Comparison of ENCODE assay signal across 22 cellular contexts in genomic region chr12:4960547-4960946, GRCh38. TPM values are rescaled to one million over a fixed set of nuclear protein-coding genes. Genes with fewer than 3 reads are reported as not detected.
A peak's percentile ranks its signal among the peaks of the same experiment; 100 is the strongest.
DNase-seq lines count a peak whose midpoint lies in the region; ATAC-seq, FAIRE-seq and TF ChIP-seq lines count a peak whose summit lies in the region.
"Had no signal": no experiment of that assay in that cellular context is flagged by ENCODE, and none has a peak within 500 bp of the region (broad histone marks: within the 10 kb centered on the region; RNA-seq: fewer than 3 reads in every experiment).

No MANE protein-coding gene starts in this region.

- H3K9me3 ChIP-seq in SK-N-SH (no peaks in the 10 kb centered on the region), sigmoid colon (no peaks in the 10 kb centered on the region), breast epithelium (no peaks in the 10 kb centered on the region)
- no peaks in the 10 kb centered on the region for H3K9me3 ChIP-seq in CD8-positive, alpha-beta memory T cell (ENCODE audit: low read length)
- H3K9me3 ChIP-seq: SJSA1 had no signal

- CTCF ChIA-PET in SK-N-SH (lab: Yijun Ruan, JAX) = interaction anchor here (0.5 kb wide), 1 partner anchor 145 kb away, joined by 3 read pairs; no protein-coding TSS in a partner anchor
- CTCF ChIA-PET in CD8-positive, alpha-beta memory T cell (lab: Charles Lee) = no interaction called here

- no peak overlapping the region for H3K9ac ChIP-seq in SK-N-SH

- TF ChIP-seq POLR2A in GM12892 (IDR thresholded peaks at IDR 0.05; ENCODE audit: low read depth, low read length) = no peak
- TF ChIP-seq POLR2A in sigmoid colon (IDR thresholded peaks at IDR 0.05) = no peak
- TF ChIP-seq POLR2A in breast epithelium (IDR thresholded peaks at IDR 0.05) = no peak

- H3K27me3 Mint-ChIP-seq in CD8-positive, alpha-beta memory T cell = peaks cover 9 to 61% of the 10 kb centered on the region in 2 donors
- H3K27me3 Mint-ChIP-seq in activated naive CD8-positive, alpha-beta T cell treated with anti-CD3 and anti-CD28 coated beads, Interleukin-2, amount 50 U/mL, for 24 hours = peaks cover 25% of the 10 kb centered on the region

- no peaks in the 10 kb centered on the region for H3K36me3 Mint-ChIP-seq in CD8-positive, alpha-beta memory T cell
- no peaks in the 10 kb centered on the region for H3K36me3 Mint-ChIP-seq in activated naive CD8-positive, alpha-beta T cell treated with anti-CD3 and anti-CD28 coated beads, Interleukin-2, amount 50 U/mL, for 24 hours (ENCODE audit: low read depth)

- no peaks in the 10 kb centered on the region for H3K9me3 Mint-ChIP-seq in CD8-positive, alpha-beta memory T cell
- no peaks in the 10 kb centered on the region for H3K9me3 Mint-ChIP-seq in activated naive CD8-positive, alpha-beta T cell treated with anti-CD3 and anti-CD28 coated beads, Interleukin-2, amount 50 U/mL, for 24 hours
- H3K9me3 Mint-ChIP-seq: HFFc6 had no signal

- H3K36me3 ChIP-seq in SK-N-SH (replicated peaks in 1 of 2; ENCODE audit: control insufficient read depth in 1 of 2, insufficient read depth in 2 of 2, low read length in 1 of 2) = no peaks in the 10 kb centered on the region
- H3K36me3 ChIP-seq in sigmoid colon = no peaks in the 10 kb centered on the region
- no peaks in the 10 kb centered on the region for H3K36me3 ChIP-seq in breast epithelium
- H3K36me3 ChIP-seq in CD8-positive, alpha-beta memory T cell (ENCODE audit: insufficient read depth, low read length) = no peaks in the 10 kb centered on the region
- H3K36me3 ChIP-seq: SJSA1 had no signal

- TF ChIP-seq CTCF in SK-N-SH (IDR thresholded peaks at IDR 0.05) = no peak
- no peak for TF ChIP-seq CTCF in sigmoid colon (IDR thresholded peaks at IDR 0.05)
- TF ChIP-seq CTCF in breast epithelium (IDR thresholded peaks at IDR 0.05) = no peak

- H3K27ac ChIP-seq in SK-N-SH (ENCODE audit: low read depth in 2 of 2, low read length in 1 of 2) = peak overlapping the region in 1 of 2 experiments; percentile 86; a peak in 1 of 4 replicates
- peak overlapping the region; percentile 8 for H3K27ac ChIP-seq in cingulate gyrus (ENCODE audit: low read depth, low read length)
- H3K27ac ChIP-seq in sigmoid colon = peak overlapping the region in 3 of 4 donors; percentile 63 to 72 (median 70)
- H3K27ac ChIP-seq in breast epithelium = no peak overlapping the region
- H3K27ac ChIP-seq in CD8-positive, alpha-beta memory T cell (ENCODE audit: low read depth, low read length) = no peak overlapping the region
- H3K27ac ChIP-seq: RWPE1, SJSA1 had no signal

- intact Hi-C loops in sigmoid colon (cut with DNase I) (no loop called here), breast epithelium (cut with DNase I; ENCODE audit: low total_unique reads) (no loop called here)

- H3F3A ChIP-seq in SK-N-SH (replicated peaks; ENCODE audit: insufficient read depth) = peaks cover 30% of the 10 kb centered on the region

- H4K20me1 ChIP-seq in SK-N-SH (ENCODE audit: insufficient read depth) = no peaks in the 10 kb centered on the region

- no peak overlapping the region for H3K27ac Mint-ChIP-seq in CD8-positive, alpha-beta memory T cell
- no peak overlapping the region for H3K27ac Mint-ChIP-seq in activated naive CD8-positive, alpha-beta T cell treated with anti-CD3 and anti-CD28 coated beads, Interleukin-2, amount 50 U/mL, for 24 hours
- H3K27ac Mint-ChIP-seq: HFFc6 had no signal

- TF ChIP-seq EP300 in SK-N-SH (IDR thresholded peaks at IDR 0.05; ENCODE audit: borderline replicate concordance in 1 of 2, low read depth in 1 of 2, low read length in 1 of 2) = no peak
- no peak for TF ChIP-seq EP300 in sigmoid colon (IDR thresholded peaks at IDR 0.05)

- no peak overlapping the region; the same call in 1 of the 2 replicates for H2AFZ ChIP-seq in SK-N-SH (ENCODE audit: low read depth)

- no peak for ATAC-seq in SK-N-SH treated with all-trans-retinoic acid at 6 μM for 48 hours
- no peak for ATAC-seq in activated naive CD8-positive, alpha-beta T cell treated with anti-CD3 and anti-CD28 coated beads, Interleukin-2, amount 50 U/mL, for 24 hours
- ATAC-seq: PC-3 had no signal

- no peaks in the 10 kb centered on the region for H3K79me2 ChIP-seq in SK-N-SH (ENCODE audit: insufficient read depth)

- FAIRE-seq in GM12892 (lab: Jason Lieb, UNC) = peak; percentile 17
- FAIRE-seq: H54 had no signal

- POLR2A ChIA-PET in SK-N-SH (lab: Yijun Ruan, JAX) = no interaction called here
- POLR2A ChIA-PET in CD8-positive, alpha-beta memory T cell (lab: Charles Lee) = no interaction called here

- H3K27me3 ChIP-seq in SK-N-SH (ENCODE audit: insufficient read depth) = peaks cover 10% of the 10 kb centered on the region; the same call in 1 of the 2 replicates
- no peaks in the 10 kb centered on the region for H3K27me3 ChIP-seq in sigmoid colon
- H3K27me3 ChIP-seq in breast epithelium = peaks cover 0 to 7% of the 10 kb centered on the region in 2 donors
- no peaks in the 10 kb centered on the region for H3K27me3 ChIP-seq in CD8-positive, alpha-beta memory T cell (ENCODE audit: insufficient read depth, low read length, poor library complexity, severe bottlenecking)

- no peak overlapping the region for H3K4me3 ChIP-seq in SK-N-SH (ENCODE audit: low read depth in 2 of 2, low read length in 1 of 2)
- peak overlapping the region in 2 of 4 donors; percentile 24 to 30 for H3K4me3 ChIP-seq in sigmoid colon
- H3K4me3 ChIP-seq in breast epithelium = no peak overlapping the region
- no peak overlapping the region for H3K4me3 ChIP-seq in CD8-positive, alpha-beta memory T cell (ENCODE audit: low read length)
- H3K4me3 ChIP-seq: SJSA1 had no signal

- H3K4me1 ChIP-seq in SK-N-SH (ENCODE audit: control insufficient read depth in 1 of 2, insufficient read depth in 2 of 2, low read depth in 1 of 2, low read length in 1 of 2) (peaks cover 2 to 12% of the 10 kb centered on the region in 2 experiments; a peak in 3 of 4 replicates), sigmoid colon (peaks cover 0 to 31% (median 18%) of the 10 kb centered on the region in 4 donors), breast epithelium (no peaks in the 10 kb centered on the region)
- no peaks in the 10 kb centered on the region for H3K4me1 ChIP-seq in CD8-positive, alpha-beta memory T cell (ENCODE audit: insufficient read depth, low read length)

- H3K4me1 Mint-ChIP-seq in CD8-positive, alpha-beta memory T cell = no peaks in the 10 kb centered on the region
- no peaks in the 10 kb centered on the region for H3K4me1 Mint-ChIP-seq in activated naive CD8-positive, alpha-beta T cell treated with anti-CD3 and anti-CD28 coated beads, Interleukin-2, amount 50 U/mL, for 24 hours

- DNase-seq in SK-N-SH = no peak
- DNase-seq in GM12892 (ENCODE audit: insufficient read length) = no peak
- DNase-seq in sigmoid colon = no peak
- no peak for DNase-seq in breast epithelium (ENCODE audit: low spot score in 2 of 2)
- no peak for DNase-seq in CD8-positive, alpha-beta memory T cell
- no peak for DNase-seq in activated naive CD8-positive, alpha-beta T cell treated with anti-CD3 and anti-CD28 coated beads, Interleukin-2, amount 50 U/mL, for 24 hours
- DNase-seq: 8988T, DND-41, GDM1, HFFc6, KBM-7, MV-4-11, NCI-H1417, NCI-H1930, NCI-H774, PC-3 had no signal

- H3K9me2 ChIP-seq in SK-N-SH = no peaks in the 10 kb centered on the region

- H3K4me3 Mint-ChIP-seq in CD8-positive, alpha-beta memory T cell = no peak overlapping the region
- no peak overlapping the region for H3K4me3 Mint-ChIP-seq in activated naive CD8-positive, alpha-beta T cell treated with anti-CD3 and anti-CD28 coated beads, Interleukin-2, amount 50 U/mL, for 24 hours
- H3K4me3 Mint-ChIP-seq: HFFc6 had no signal

- WGBS in SK-N-SH (ENCODE audit: low lambda C conversion rate) = 21% methylated on average over 3 of the region's 6 CpGs
- WGBS in sigmoid colon, 2 donors = 83 to 91% methylated on average over 6 of the region's 6 CpGs

- H3K4me2 ChIP-seq in SK-N-SH = peak overlapping the region; percentile 8; the same call in 1 of the 2 replicates

- TF ChIP-seq RAD21 in SK-N-SH (IDR thresholded peaks at IDR 0.05; ENCODE audit: low read length) = no peak

TF ChIP-seq in SK-N-SH, 30 proteins besides CTCF, POLR2A, EP300 and RAD21 (continues in another document):
- TF ChIP-seq CHD2 (IDR thresholded peaks at IDR 0.05; ENCODE audit: low read length, partially characterized antibody) (no peak), PBX3 (IDR thresholded peaks at IDR 0.05) (no peak)

TF ChIP-seq in SK-N-SH treated with all-trans-retinoic acid at 6 μM for 48 hours, 23 proteins besides CTCF, POLR2A, EP300 and RAD21 (continues in another document):
- no peak for TF ChIP-seq ISL1 (CRISPR knock-in tag; IDR thresholded peaks at IDR 0.05)
- TF ChIP-seq ARNTL (CRISPR knock-in tag; IDR thresholded peaks at IDR 0.05; ENCODE audit: borderline replicate concordance, low read depth) = no peak
- TF ChIP-seq ZNF70 (CRISPR knock-in tag; IDR thresholded peaks at IDR 0.05) = no peak
- no peak for TF ChIP-seq TSHZ2 (CRISPR knock-in tag; IDR thresholded peaks at IDR 0.05)
- no peak for TF ChIP-seq ZNF8 (CRISPR knock-in tag; IDR thresholded peaks at IDR 0.05)

RNA-seq across cellular contexts. Expression of gene KCNA1, which starts 50.8 kb away (rescaled TPM):
- polyA plus RNA-seq in SK-N-SH (2012; rRNA removed) = 0.08 TPM in 1 of 2 replicates, not detected in the other
- polyA plus RNA-seq in SK-N-SH (2012; cell fraction: cytosol; rRNA removed) = 0.01 TPM in 2 replicates
- 0.01 and 0.04 TPM in 2 replicates for polyA plus RNA-seq in SK-N-SH (2012; cell fraction: nucleus; rRNA removed)
- 0.53 TPM for polyA plus RNA-seq in GM12892 (2012; ENCODE audit: missing spikeins)
- total RNA-seq in sigmoid colon = 1 to 10 TPM; 1.4 to 3.8 (median 2.9) TPM
- polyA plus RNA-seq in sigmoid colon = under 1 TPM in 1 of 3 donors, not detected in 2; 0.07 TPM
- total RNA-seq in breast epithelium = 1 to 10 TPM in 2 of 3 donors, under 1 TPM in 1; 0.48 to 1.3 (median 1.3) TPM
- total RNA-seq in CD8-positive, alpha-beta memory T cell = not detected
- not detected for polyA plus RNA-seq in CD8-positive, alpha-beta memory T cell
- total RNA-seq: HFFc6, PC-3, SJSA1 had no signal
- polyA plus RNA-seq: BJ had no signal

Comparison
In these comparisons a context has a peak if more than half of its experiments do, and no peak if none do; other contexts are left out.
1. H3K27ac ChIP-seq: peak in cingulate gyrus (single experiment) and sigmoid colon (3 of 4); none in breast epithelium (0 of 2) and CD8-positive, alpha-beta memory T cell (single experiment).